ENCODE assay signal across 8 cellular contexts in the genomic region with DNA sequence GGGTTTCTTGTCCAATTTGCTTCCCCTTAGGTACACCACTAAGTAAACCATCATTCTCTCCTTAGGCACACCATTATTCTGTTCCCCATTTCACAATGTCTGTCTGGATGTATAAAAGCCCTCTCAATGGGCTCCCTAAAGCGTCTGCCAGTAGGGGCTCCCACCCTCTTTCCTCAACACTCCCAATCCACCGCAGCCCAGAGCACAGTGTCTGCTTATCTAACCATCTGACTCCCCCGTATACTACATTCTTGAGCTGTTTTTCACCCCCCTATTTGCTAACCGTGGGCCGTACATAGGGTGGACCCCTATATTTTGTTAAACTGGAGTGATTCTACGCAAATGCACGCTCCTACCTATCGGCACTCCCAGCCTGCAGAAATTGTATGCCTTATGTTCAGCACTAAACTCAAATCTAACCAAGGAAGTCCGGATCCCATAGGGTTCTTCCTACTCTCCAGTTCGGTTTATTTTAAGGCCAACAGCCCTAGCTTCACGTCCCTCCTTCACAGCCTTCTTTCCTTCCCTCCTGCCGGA. TPM values are rescaled to one million over a fixed set of nuclear protein-coding genes. Genes with fewer than 3 reads are reported as not detected.
DNase-seq lines count a peak whose midpoint lies in the region; ATAC-seq, FAIRE-seq and TF ChIP-seq lines count a peak whose summit lies in the region.

No MANE protein-coding gene starts in this region.

- peak; percentile 14 for ATAC-seq in GM19328 (IDR thresholded peaks at IDR 0.05; ENCODE audit: unreplicated experiment)
- peak; percentile 28 for ATAC-seq in aorta (ENCODE audit: low FRiP score)
- ATAC-seq in GM21367 (IDR thresholded peaks at IDR 0.05; ENCODE audit: unreplicated experiment): no peak

- peaks cover 12% of the 10 kb centered on the region for H3K36me3 ChIP-seq in HUES48 (ENCODE audit: control insufficient read depth, insufficient read depth, low read length)
- peaks cover 12% of the 10 kb centered on the region for H3K36me3 ChIP-seq in effector memory CD4-positive, alpha-beta T cell (ENCODE audit: control insufficient read depth, insufficient read depth, low read length)
- H3K36me3 ChIP-seq in aorta (ENCODE audit: control insufficient read depth in 1 of 2, insufficient read depth in 2 of 2, low read length in 1 of 2): peaks cover 0 to 6% of the 10 kb centered on the region in 2 donors

- whole genome bisulfite sequencing in aorta, 2 donors: 0% methylated on average over 12 of the region's 12 CpGs

- peaks cover 10% of the 10 kb centered on the region for H3K4me1 ChIP-seq in HUES48 (ENCODE audit: control insufficient read depth, insufficient read depth, low read length)
- H3K4me1 ChIP-seq in effector memory CD4-positive, alpha-beta T cell (ENCODE audit: control insufficient read depth, insufficient read depth, low read length, poor library complexity, severe bottlenecking): peaks cover 16% of the 10 kb centered on the region
- peaks cover 23% of the 10 kb centered on the region for H3K4me1 ChIP-seq in mononuclear cell (ENCODE audit: insufficient read depth, low read length)
- H3K4me1 ChIP-seq in aorta (ENCODE audit: control insufficient read depth in 1 of 2, insufficient read depth in 2 of 2, low read length in 2 of 2): peaks cover 0 to 3% of the 10 kb centered on the region in 2 donors

- peak; percentile 0 for TF ChIP-seq CTCF in D721Med (IDR thresholded peaks at IDR 0.05; ENCODE audit: insufficient read depth, missing control alignments)

- H3K4me3 ChIP-seq in HUES48 (ENCODE audit: low read depth, low read length) (peak overlapping the region; percentile 94), mononuclear cell (ENCODE audit: low read length) (peak overlapping the region; percentile 87), aorta (ENCODE audit: low read length in 2 of 2) (peak overlapping the region; percentile 8 to 46)
- H3K4me3 ChIP-seq in effector memory CD4-positive, alpha-beta T cell (ENCODE audit: insufficient read depth, low read depth, low read length, poor library complexity, severe bottlenecking): peak overlapping the region; percentile 51

- H3K9ac ChIP-seq in HUES48 (ENCODE audit: low read depth, low read length): 0 out of 2 replicates have a peak overlapping the region, but pooled peaks have one; percentile 39

- H3K9me3 ChIP-seq in HUES48 (ENCODE audit: control insufficient read depth, insufficient read depth, low read length) (no peaks in the 10 kb centered on the region), mononuclear cell (ENCODE audit: low read depth, low read length) (no peaks in the 10 kb centered on the region), aorta (ENCODE audit: control insufficient read depth, low read length) (no peaks in the 10 kb centered on the region)
- H3K9me3 ChIP-seq in effector memory CD4-positive, alpha-beta T cell (ENCODE audit: control insufficient read depth, low read length): no peaks in the 10 kb centered on the region

- intact Hi-C loops in aorta (cut with DNase I): loop anchor here (1.0 to 10.0 kb wide), 3 partner anchors 21 to 105 kb away; a partner anchor contains a TSS

- H3K27me3 ChIP-seq in HUES48 (ENCODE audit: control insufficient read depth, insufficient read depth, low read length) (no peaks in the 10 kb centered on the region), mononuclear cell (ENCODE audit: insufficient read depth, low read length) (no peaks in the 10 kb centered on the region), aorta (ENCODE audit: control insufficient read depth in 1 of 2, insufficient read depth in 2 of 2, low read length in 1 of 2) (no peaks in the 10 kb centered on the region)
- H3K27me3 ChIP-seq in effector memory CD4-positive, alpha-beta T cell (replicated peaks; ENCODE audit: control insufficient read depth, insufficient read depth, low read length, poor library complexity, severe bottlenecking): no peaks in the 10 kb centered on the region

- H3K27ac ChIP-seq in HUES48 (ENCODE audit: low read depth, low read length) (peak overlapping the region; percentile 95), aorta (ENCODE audit: low read depth in 1 of 2, low read length in 2 of 2) (no peak overlapping the region)
- H3K27ac ChIP-seq in effector memory CD4-positive, alpha-beta T cell (ENCODE audit: insufficient read depth, low read length, poor library complexity, severe bottlenecking): peak overlapping the region; percentile 64

- DNase-seq in D721Med (ENCODE audit: insufficient read length, low spot score) (no peak), SIG-M5 treated with dmso at 0.1 percent for 504 hours (lab: John Stamatoyannopoulos, UW; ENCODE audit: unreplicated experiment) (peak; percentile 87), aorta (no peak)
- peak in 1 of 3 donors; percentile 7 for DNase-seq in effector memory CD4-positive, alpha-beta T cell

- FAIRE-seq in D721Med (lab: Jason Lieb, UNC): no peak

RNA-seq across cellular contexts. Expression of a gene that starts 0.7 kb away (rescaled TPM):
- total RNA-seq in mononuclear cell (54.9 TPM), aorta (10 to 100 TPM; 60.5 to 60.9 TPM)
- polyA plus RNA-seq in aorta: 10 to 100 TPM; 27.0 to 59.3 TPM

RNA-seq across cellular contexts. Expression of a gene that starts 17.1 kb away (rescaled TPM):
- 0.94 TPM for total RNA-seq in mononuclear cell
- 1 to 10 TPM; 1.2 to 6.2 TPM for total RNA-seq in aorta
- polyA plus RNA-seq in aorta: under 1 TPM in 1 of 2 donors, not detected in 1; 0.28 TPM

RNA-seq across cellular contexts. Expression of a gene that starts 35.3 kb away (rescaled TPM):
- total RNA-seq in mononuclear cell (not detected), aorta (1 to 10 TPM in 1 of 2 donors, under 1 TPM in 1; 0.39 to 5.4 TPM)
- 1 to 10 TPM in 1 of 2 donors, not detected in 1; 2.7 TPM for polyA plus RNA-seq in aorta

RNA-seq across cellular contexts. Expression of a gene that starts 52.4 kb away (rescaled TPM):
- not detected for total RNA-seq in mononuclear cell
- total RNA-seq in aorta: not detected
- not detected for polyA plus RNA-seq in aorta

RNA-seq across cellular contexts. Expression of a gene that starts 52.5 kb away (rescaled TPM):
- total RNA-seq in mononuclear cell (57.3 TPM), aorta (10 to 100 TPM; 44.2 to 45.0 TPM)
- 10 to 100 TPM; 50.4 to 74.0 TPM for polyA plus RNA-seq in aorta

Comparison
In these comparisons a context has a peak if more than half of its experiments do, and no peak if none do; other contexts are left out.
1. H3K27ac ChIP-seq: peak in HUES48 (single experiment) and effector memory CD4-positive, alpha-beta T cell (single experiment); none in aorta (0 of 2).
2. H3K4me3 ChIP-seq: peak in every context shown above with its lines; median percentile 94 in HUES48; 87 in mononuclear cell; 51 in effector memory CD4-positive, alpha-beta T cell; 27 in aorta.